In the genomic region with DNA sequence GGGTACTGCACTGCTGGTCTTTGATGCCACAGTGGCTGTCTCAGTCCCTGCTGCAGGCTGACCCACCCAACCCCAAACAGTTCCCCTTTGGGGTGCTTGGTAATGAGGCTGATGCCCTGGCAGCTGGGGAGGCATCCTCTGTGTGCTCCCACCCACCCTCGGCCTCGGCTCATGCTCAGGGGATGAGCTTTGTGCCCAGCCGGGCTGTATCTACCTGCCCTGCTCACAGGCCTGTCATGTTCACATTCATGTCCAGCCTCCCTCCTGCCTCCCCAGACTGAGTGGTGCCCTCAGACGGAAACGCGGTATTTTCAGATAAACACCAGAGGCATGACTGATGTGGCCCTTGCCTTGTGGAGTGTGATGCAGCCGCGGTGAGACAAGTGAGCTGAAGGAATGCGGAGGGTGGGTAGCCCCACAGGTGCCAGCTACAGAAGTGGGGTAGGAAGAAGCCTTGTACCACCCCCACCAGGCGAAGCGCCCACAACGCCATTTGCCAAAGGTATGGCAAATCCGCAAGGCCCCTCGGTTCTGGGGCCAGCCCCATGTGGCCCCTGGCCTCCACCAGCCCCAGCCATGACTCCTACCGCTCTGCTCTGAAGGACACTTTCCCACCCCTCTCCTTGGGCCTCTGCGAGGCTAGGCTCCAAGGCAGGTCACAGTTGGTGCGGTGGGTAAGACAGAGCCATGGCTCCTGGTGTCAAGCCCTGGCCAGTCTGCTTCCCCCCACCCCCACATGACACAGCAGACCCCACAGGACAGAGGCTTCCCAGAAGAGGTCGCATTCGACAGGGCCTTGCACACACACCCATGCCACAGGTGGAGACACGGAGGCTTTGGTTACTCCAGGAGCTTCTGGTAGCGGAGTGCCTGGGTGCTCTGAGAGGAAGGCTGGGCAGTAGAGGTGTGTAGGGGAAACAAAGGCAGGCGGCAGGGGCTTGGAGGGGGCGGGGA, we compare ENCODE assay signal across 1 cellular context.
A peak's percentile ranks its signal among the peaks of the same experiment; 100 is the strongest.
TF ChIP-seq lines count a peak whose summit lies in the region.

No MANE protein-coding gene starts in this region.

TF ChIP-seq in HepG2, 621 proteins besides CTCF, POLR2A, EP300 and RAD21 (continues in another document):
- no peak for TF ChIP-seq ZNF747 (CRISPR knock-in tag; IDR thresholded peaks at IDR 0.05; ENCODE audit: borderline replicate concordance)
- 0 out of 2 replicates have a peak, but pooled peaks have one; percentile 7 for TF ChIP-seq NFKB2 (CRISPR knock-in tag; IDR thresholded peaks at IDR 0.05; ENCODE audit: borderline replicate concordance)
- TF ChIP-seq, protein P1, sequence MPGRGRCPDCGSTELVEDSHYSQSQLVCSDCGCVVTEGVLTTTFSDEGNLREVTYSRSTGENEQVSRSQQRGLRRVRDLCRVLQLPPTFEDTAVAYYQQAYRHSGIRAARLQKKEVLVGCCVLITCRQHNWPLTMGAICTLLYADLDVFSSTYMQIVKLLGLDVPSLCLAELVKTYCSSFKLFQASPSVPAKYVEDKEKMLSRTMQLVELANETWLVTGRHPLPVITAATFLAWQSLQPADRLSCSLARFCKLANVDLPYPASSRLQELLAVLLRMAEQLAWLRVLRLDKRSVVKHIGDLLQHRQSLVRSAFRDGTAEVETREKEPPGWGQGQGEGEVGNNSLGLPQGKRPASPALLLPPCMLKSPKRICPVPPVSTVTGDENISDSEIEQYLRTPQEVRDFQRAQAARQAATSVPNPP (CRISPR knock-in tag; IDR thresholded peaks at IDR 0.05), result no peak
- TF ChIP-seq FOXO1 (CRISPR knock-in tag; IDR thresholded peaks at IDR 0.05), result no peak
- no peak for TF ChIP-seq ZNF230 (CRISPR knock-in tag; IDR thresholded peaks at IDR 0.05)
- TF ChIP-seq, protein P2, sequence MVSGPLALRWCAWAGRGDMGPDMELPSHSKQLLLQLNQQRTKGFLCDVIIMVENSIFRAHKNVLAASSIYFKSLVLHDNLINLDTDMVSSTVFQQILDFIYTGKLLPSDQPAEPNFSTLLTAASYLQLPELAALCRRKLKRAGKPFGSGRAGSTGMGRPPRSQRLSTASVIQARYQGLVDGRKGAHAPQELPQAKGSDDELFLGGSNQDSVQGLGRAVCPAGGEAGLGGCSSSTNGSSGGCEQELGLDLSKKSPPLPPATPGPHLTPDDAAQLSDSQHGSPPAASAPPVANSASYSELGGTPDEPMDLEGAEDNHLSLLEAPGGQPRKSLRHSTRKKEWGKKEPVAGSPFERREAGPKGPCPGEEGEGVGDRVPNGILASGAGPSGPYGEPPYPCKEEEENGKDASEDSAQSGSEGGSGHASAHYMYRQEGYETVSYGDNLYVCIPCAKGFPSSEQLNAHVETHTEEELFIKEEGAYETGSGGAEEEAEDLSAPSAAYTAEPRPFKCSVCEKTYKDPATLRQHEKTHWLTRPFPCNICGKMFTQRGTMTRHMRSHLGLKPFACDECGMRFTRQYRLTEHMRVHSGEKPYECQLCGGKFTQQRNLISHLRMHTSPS (CRISPR knock-in tag; IDR thresholded peaks at IDR 0.05; ENCODE audit: low read depth), result peak; percentile 59; the same call in 1 of the 2 replicates
- TF ChIP-seq U2AF1 (optimal IDR thresholded peaks at IDR 0.05; ENCODE audit: low read depth, low read length), result no peak
- no peak for TF ChIP-seq ZNF441 (CRISPR knock-in tag; IDR thresholded peaks at IDR 0.05; ENCODE audit: borderline replicate concordance)
- TF ChIP-seq, protein P3, sequence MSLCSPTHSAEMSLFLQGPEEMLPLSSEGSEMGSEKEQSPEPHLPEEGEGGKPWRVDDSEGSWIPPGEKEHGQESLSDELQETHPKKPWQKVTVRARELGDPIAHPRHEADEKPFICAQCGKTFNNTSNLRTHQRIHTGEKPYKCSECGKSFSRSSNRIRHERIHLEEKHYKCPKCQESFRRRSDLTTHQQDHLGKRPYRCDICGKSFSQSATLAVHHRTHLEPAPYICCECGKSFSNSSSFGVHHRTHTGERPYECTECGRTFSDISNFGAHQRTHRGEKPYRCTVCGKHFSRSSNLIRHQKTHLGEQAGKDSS (CRISPR knock-in tag; IDR thresholded peaks at IDR 0.05; ENCODE audit: borderline replicate concordance, low read depth), result no peak
- TF ChIP-seq TEAD3 (CRISPR knock-in tag; optimal IDR thresholded peaks at IDR 0.05; ENCODE audit: borderline replicate concordance), result peak; percentile 35
- TF ChIP-seq ZNF773 (CRISPR knock-in tag; IDR thresholded peaks at IDR 0.05; ENCODE audit: borderline replicate concordance), result no peak
- TF ChIP-seq, protein P4, sequence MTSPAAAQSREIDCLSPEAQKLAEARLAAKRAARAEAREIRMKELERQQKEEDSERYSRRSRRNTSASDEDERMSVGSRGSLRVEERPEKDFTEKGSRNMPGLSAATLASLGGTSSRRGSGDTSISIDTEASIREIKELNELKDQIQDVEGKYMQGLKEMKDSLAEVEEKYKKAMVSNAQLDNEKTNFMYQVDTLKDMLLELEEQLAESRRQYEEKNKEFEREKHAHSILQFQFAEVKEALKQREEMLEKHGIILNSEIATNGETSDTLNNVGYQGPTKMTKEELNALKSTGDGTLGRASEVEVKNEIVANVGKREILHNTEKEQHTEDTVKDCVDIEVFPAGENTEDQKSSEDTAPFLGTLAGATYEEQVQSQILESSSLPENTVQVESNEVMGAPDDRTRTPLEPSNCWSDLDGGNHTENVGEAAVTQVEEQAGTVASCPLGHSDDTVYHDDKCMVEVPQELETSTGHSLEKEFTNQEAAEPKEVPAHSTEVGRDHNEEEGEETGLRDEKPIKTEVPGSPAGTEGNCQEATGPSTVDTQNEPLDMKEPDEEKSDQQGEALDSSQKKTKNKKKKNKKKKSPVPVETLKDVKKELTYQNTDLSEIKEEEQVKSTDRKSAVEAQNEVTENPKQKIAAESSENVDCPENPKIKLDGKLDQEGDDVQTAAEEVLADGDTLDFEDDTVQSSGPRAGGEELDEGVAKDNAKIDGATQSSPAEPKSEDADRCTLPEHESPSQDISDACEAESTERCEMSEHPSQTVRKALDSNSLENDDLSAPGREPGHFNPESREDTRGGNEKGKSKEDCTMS (CRISPR knock-in tag; conservative IDR thresholded peaks at IDR 0.05), result no peak
- TF ChIP-seq, protein P5, sequence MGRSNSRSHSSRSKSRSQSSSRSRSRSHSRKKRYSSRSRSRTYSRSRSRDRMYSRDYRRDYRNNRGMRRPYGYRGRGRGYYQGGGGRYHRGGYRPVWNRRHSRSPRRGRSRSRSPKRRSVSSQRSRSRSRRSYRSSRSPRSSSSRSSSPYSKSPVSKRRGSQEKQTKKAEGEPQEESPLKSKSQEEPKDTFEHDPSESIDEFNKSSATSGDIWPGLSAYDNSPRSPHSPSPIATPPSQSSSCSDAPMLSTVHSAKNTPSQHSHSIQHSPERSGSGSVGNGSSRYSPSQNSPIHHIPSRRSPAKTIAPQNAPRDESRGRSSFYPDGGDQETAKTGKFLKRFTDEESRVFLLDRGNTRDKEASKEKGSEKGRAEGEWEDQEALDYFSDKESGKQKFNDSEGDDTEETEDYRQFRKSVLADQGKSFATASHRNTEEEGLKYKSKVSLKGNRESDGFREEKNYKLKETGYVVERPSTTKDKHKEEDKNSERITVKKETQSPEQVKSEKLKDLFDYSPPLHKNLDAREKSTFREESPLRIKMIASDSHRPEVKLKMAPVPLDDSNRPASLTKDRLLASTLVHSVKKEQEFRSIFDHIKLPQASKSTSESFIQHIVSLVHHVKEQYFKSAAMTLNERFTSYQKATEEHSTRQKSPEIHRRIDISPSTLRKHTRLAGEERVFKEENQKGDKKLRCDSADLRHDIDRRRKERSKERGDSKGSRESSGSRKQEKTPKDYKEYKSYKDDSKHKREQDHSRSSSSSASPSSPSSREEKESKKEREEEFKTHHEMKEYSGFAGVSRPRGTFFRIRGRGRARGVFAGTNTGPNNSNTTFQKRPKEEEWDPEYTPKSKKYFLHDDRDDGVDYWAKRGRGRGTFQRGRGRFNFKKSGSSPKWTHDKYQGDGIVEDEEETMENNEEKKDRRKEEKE (IDR thresholded peaks at IDR 0.05), result no peak
- TF ChIP-seq, protein P6, sequence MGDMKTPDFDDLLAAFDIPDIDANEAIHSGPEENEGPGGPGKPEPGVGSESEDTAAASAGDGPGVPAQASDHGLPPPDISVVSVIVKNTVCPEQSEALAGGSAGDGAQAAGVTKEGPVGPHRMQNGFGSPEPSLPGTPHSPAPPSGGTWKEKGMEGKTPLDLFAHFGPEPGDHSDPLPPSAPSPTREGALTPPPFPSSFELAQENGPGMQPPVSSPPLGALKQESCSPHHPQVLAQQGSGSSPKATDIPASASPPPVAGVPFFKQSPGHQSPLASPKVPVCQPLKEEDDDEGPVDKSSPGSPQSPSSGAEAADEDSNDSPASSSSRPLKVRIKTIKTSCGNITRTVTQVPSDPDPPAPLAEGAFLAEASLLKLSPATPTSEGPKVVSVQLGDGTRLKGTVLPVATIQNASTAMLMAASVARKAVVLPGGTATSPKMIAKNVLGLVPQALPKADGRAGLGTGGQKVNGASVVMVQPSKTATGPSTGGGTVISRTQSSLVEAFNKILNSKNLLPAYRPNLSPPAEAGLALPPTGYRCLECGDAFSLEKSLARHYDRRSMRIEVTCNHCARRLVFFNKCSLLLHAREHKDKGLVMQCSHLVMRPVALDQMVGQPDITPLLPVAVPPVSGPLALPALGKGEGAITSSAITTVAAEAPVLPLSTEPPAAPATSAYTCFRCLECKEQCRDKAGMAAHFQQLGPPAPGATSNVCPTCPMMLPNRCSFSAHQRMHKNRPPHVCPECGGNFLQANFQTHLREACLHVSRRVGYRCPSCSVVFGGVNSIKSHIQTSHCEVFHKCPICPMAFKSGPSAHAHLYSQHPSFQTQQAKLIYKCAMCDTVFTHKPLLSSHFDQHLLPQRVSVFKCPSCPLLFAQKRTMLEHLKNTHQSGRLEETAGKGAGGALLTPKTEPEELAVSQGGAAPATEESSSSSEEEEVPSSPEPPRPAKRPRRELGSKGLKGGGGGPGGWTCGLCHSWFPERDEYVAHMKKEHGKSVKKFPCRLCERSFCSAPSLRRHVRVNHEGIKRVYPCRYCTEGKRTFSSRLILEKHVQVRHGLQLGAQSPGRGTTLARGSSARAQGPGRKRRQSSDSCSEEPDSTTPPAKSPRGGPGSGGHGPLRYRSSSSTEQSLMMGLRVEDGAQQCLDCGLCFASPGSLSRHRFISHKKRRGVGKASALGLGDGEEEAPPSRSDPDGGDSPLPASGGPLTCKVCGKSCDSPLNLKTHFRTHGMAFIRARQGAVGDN (CRISPR knock-in tag; IDR thresholded peaks at IDR 0.05), result peak; percentile 68
- TF ChIP-seq ZNF260 (CRISPR knock-in tag; IDR thresholded peaks at IDR 0.05; ENCODE audit: borderline replicate concordance, low read depth), result no peak
- TF ChIP-seq SALL1 (CRISPR knock-in tag; IDR thresholded peaks at IDR 0.05), result 0 out of 2 replicates have a peak, but pooled peaks have one; percentile 10
- TF ChIP-seq, protein P7, sequence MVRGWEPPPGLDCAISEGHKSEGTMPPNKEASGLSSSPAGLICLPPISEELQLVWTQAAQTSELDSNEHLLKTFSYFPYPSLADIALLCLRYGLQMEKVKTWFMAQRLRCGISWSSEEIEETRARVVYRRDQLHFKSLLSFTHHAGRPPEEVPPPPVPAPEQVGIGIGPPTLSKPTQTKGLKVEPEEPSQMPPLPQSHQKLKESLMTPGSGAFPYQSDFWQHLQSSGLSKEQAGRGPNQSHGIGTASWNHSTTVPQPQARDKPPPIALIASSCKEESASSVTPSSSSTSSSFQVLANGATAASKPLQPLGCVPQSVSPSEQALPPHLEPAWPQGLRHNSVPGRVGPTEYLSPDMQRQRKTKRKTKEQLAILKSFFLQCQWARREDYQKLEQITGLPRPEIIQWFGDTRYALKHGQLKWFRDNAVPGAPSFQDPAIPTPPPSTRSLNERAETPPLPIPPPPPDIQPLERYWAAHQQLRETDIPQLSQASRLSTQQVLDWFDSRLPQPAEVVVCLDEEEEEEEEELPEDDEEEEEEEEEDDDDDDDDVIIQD (CRISPR knock-in tag; IDR thresholded peaks at IDR 0.05; ENCODE audit: low read depth), result no peak
- no peak for TF ChIP-seq ZNF432 (CRISPR knock-in tag; IDR thresholded peaks at IDR 0.05; ENCODE audit: borderline replicate concordance)
- no peak for TF ChIP-seq ZNF124 (CRISPR knock-in tag; IDR thresholded peaks at IDR 0.05)
- TF ChIP-seq ZFX (CRISPR knock-in tag; IDR thresholded peaks at IDR 0.05; ENCODE audit: low read depth), result peak; percentile 41; the same call in 1 of the 2 replicates
- 0 out of 2 replicates have a peak, but pooled peaks have one; percentile 37 for TF ChIP-seq HNRNPL (IDR thresholded peaks at IDR 0.05; ENCODE audit: low read depth, low read length)
- peak; percentile 31; the same call in 1 of the 2 replicates for TF ChIP-seq SAP130 (CRISPR knock-in tag; IDR thresholded peaks at IDR 0.05; ENCODE audit: low read depth)
- no peak for TF ChIP-seq KDM5A (IDR thresholded peaks at IDR 0.05; ENCODE audit: borderline replicate concordance, low read length)
- TF ChIP-seq PCBP2 (optimal IDR thresholded peaks at IDR 0.05; ENCODE audit: low read depth, low read length, poor library complexity, severe bottlenecking), result no peak
- no peak for TF ChIP-seq SIN3A (IDR thresholded peaks at IDR 0.05; ENCODE audit: borderline replicate concordance, low read depth, low read length)
- no peak for TF ChIP-seq IRF2 (CRISPR knock-in tag; IDR thresholded peaks at IDR 0.05)
- TF ChIP-seq, protein P8, sequence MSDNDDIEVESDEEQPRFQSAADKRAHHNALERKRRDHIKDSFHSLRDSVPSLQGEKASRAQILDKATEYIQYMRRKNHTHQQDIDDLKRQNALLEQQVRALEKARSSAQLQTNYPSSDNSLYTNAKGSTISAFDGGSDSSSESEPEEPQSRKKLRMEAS (IDR thresholded peaks at IDR 0.05), result peak; percentile 49; the same call in 1 of the 2 replicates
- TF ChIP-seq ZNF768 (CRISPR knock-in tag; IDR thresholded peaks at IDR 0.05), result no peak
- TF ChIP-seq ONECUT2 (CRISPR knock-in tag; IDR thresholded peaks at IDR 0.05), result no peak
- TF ChIP-seq, protein P9, sequence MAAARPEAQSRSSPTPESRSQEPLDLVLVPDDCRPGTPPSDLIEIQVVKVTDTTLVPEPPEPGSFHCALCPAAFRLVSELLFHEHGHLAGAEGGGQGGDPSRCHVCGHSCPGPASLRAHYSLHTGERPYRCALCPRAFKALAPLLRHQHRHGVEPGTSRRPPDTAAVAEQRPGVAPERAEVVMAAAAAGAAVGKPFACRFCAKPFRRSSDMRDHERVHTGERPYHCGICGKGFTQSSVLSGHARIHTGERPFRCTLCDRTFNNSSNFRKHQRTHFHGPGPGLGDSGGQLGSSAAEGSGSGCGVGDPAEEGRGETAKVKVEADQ (CRISPR knock-in tag; IDR thresholded peaks at IDR 0.05; ENCODE audit: borderline replicate concordance), result no peak
- no peak for TF ChIP-seq ZNF430 (CRISPR knock-in tag; IDR thresholded peaks at IDR 0.05)
- 0 out of 2 replicates have a peak, but pooled peaks have one; percentile 17 for TF ChIP-seq POLR2G (IDR thresholded peaks at IDR 0.05; ENCODE audit: low read depth, low read length)
- TF ChIP-seq, protein P10, sequence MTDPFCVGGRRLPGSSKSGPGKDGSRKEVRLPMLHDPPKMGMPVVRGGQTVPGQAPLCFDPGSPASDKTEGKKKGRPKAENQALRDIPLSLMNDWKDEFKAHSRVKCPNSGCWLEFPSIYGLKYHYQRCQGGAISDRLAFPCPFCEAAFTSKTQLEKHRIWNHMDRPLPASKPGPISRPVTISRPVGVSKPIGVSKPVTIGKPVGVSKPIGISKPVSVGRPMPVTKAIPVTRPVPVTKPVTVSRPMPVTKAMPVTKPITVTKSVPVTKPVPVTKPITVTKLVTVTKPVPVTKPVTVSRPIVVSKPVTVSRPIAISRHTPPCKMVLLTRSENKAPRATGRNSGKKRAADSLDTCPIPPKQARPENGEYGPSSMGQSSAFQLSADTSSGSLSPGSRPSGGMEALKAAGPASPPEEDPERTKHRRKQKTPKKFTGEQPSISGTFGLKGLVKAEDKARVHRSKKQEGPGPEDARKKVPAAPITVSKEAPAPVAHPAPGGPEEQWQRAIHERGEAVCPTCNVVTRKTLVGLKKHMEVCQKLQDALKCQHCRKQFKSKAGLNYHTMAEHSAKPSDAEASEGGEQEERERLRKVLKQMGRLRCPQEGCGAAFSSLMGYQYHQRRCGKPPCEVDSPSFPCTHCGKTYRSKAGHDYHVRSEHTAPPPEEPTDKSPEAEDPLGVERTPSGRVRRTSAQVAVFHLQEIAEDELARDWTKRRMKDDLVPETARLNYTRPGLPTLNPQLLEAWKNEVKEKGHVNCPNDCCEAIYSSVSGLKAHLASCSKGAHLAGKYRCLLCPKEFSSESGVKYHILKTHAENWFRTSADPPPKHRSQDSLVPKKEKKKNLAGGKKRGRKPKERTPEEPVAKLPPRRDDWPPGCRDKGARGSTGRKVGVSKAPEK (CRISPR knock-in tag; IDR thresholded peaks at IDR 0.05; ENCODE audit: borderline replicate concordance), result no peak
